In the genomic region with DNA sequence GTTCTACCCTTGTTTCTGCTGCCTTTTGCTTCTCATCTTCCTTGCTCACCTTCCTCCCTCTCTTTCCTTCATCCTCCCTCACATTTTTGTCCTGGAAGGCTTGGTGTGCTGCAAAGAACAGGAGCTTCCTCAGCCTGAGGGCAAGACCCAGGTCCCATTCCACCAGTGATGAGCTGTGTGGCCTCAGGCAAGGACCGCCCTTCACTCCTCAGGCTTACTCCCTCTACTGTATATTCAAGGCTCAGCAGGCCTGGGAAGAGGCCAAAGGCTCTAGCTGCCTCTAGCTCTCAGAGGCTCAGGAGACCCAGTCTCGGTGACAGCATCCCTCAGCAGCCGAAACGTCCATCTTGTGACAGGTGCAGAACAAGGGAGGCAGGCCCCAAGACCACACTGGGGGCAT, we compare ENCODE assay signal across 24 cellular contexts.
DNase-seq lines count a peak whose midpoint lies in the region; ATAC-seq, FAIRE-seq and TF ChIP-seq lines count a peak whose summit lies in the region.
"Had no signal": no experiment of that assay in that cellular context is flagged by ENCODE, and none has a peak within 500 bp of the region (broad histone marks: within the 10 kb centered on the region; RNA-seq: fewer than 3 reads in every experiment).

No MANE protein-coding gene starts in this region.

- TF ChIP-seq RAD21 in GM12878 (IDR thresholded peaks at IDR 0.05; ENCODE audit: insufficient read depth, low read depth, low read length): no peak

- H4K5ac ChIP-seq in mesendoderm (ENCODE audit: low read length): no peak overlapping the region

- 0 out of 4 replicates have a peak, but pooled peaks of 1 of the 2 experiments have one; percentile 9 for TF ChIP-seq CTCF in GM23338 (conservative IDR thresholded peaks at IDR 0.05; ENCODE audit: low read depth in 2 of 2)
- peak; percentile 1 for TF ChIP-seq CTCF in NB4 (IDR thresholded peaks at IDR 0.05; ENCODE audit: low read depth, low read length)
- 0 out of 6 replicates have a peak, but pooled peaks of 2 of the 3 experiments have one; percentile 3 to 10 for TF ChIP-seq CTCF in GM12878 (IDR thresholded peaks at IDR 0.05 in 2 of 3, conservative IDR thresholded peaks at IDR 0.05 in 1 of 3; ENCODE audit: control insufficient read depth in 2 of 3, extremely low read depth in 1 of 3, insufficient read depth in 1 of 3, low read depth in 3 of 3, low read length in 3 of 3)

- H3K4me1 ChIP-seq in GM23338 (ENCODE audit: insufficient read depth) (0 out of 2 replicates have a peak, but pooled peaks cover 9% of the 10 kb centered on the region), GM12878 (ENCODE audit: control insufficient read depth, insufficient read depth, low read length) (peaks cover 5% of the 10 kb centered on the region), mesendoderm (ENCODE audit: control insufficient read depth, low read depth, low read length) (no peaks in the 10 kb centered on the region)

- CTCF ChIA-PET in GM12878 (lab: Yijun Ruan, JAX): no interaction called here

- H2BK120ac ChIP-seq in mesendoderm (ENCODE audit: low read depth, low read length): no peak overlapping the region

- H3K27me3 Mint-ChIP-seq in GM23338 (ENCODE audit: insufficient read depth, low read depth, poor library complexity): peaks cover 6% of the 10 kb centered on the region

- DNase-seq in GM23338 (ENCODE audit: low spot score) (no peak), NB4 (ENCODE audit: low read depth) (no peak), GM12878 (ENCODE audit: low read depth, low spot score) (no peak), mesendoderm (peak; percentile 67), NCI-H446 treated with DMSO at 0.1 percent for 48 hours (lab: John Stamatoyannopoulos, UW) (no peak), AG08395 (ENCODE audit: low spot score) (no peak)
- DNase-seq: activated CD4-positive, alpha-beta T cell treated with anti-CD3 and anti-CD28 coated beads for 4 hours; activated naive CD8-positive, alpha-beta T cell treated with anti-CD3 and anti-CD28 coated beads, Interleukin-2, amount 50 U/mL, for 24 hours; activated T-cell treated with anti-CD3 and anti-CD28 coated beads, Interleukin-2, amount 50 U/mL, for 24 hours; Calu3; GM23248; hippocampal formation; left ventricle myocardium superior; MG63; NCI-H1436 treated with DMSO at 0.1 percent for 48 hours; NCI-H2171; stimulated activated naive CD8-positive, alpha-beta T cell treated with anti-CD3 and anti-CD28 coated beads, Interleukin-15, Interleukin-2, amounts not matched to agents 100 U/mL and 50 U/mL, for 24 hours; T-helper 2 cell had no signal

- H2BK15ac ChIP-seq in mesendoderm (replicated peaks; ENCODE audit: low read depth): no peak overlapping the region

- BruUV-seq in GM12878 (replicated peaks; lab: Mats Ljungman, UMichigan): no TSS peak

- no peak overlapping the region for H4K8ac ChIP-seq in mesendoderm (ENCODE audit: low read depth, low read length)

- peak; percentile 66 for ATAC-seq in GM23338
- no peak; the same call in 2 of the 3 replicates for ATAC-seq in GM12878
- no peak for ATAC-seq in HG03442 (IDR thresholded peaks at IDR 0.05; ENCODE audit: unreplicated experiment)
- ATAC-seq in GM18868 (IDR thresholded peaks at IDR 0.05; ENCODE audit: unreplicated experiment): no peak
- ATAC-seq: activated naive CD8-positive, alpha-beta T cell treated with anti-CD3 and anti-CD28 coated beads, Interleukin-2, amount 50 U/mL, for 24 hours; gastroesophageal sphincter; left ventricle myocardium superior; stimulated activated naive CD8-positive, alpha-beta T cell treated with anti-CD3 and anti-CD28 coated beads, Interleukin-15, Interleukin-2, amounts not matched to agents 100 U/mL and 50 U/mL, for 24 hours had no signal

- in situ Hi-C loops in GM12878 (cut with MboI): no loop called here

- 45% methylated on average over 4 of the region's 4 CpGs for WGBS in GM12878 (ENCODE audit: insufficient coverage, insufficient replicate concordance, low lambda C conversion rate, missing lambda C conversion rate)
- WGBS in mesendoderm (ENCODE audit: extremely low coverage, insufficient coverage, low lambda C conversion rate): no CpG with 5 or more reads among the region's 4 CpGs

- no peak overlapping the region for H3K4me2 ChIP-seq in GM23338
- no peak overlapping the region for H3K4me2 ChIP-seq in GM12878 (ENCODE audit: control insufficient read depth, insufficient read depth)
- no peak overlapping the region for H3K4me2 ChIP-seq in mesendoderm (ENCODE audit: low read length)

- H3F3A ChIP-seq in GM23338 (replicated peaks; ENCODE audit: low read depth): no peaks in the 10 kb centered on the region

- FAIRE-seq in GM12878 (lab: Jason Lieb, UNC): no peak

- H3K9me3 ChIP-seq in GM12878 (replicated peaks; ENCODE audit: control insufficient read depth, insufficient read depth, low read length): no peaks in the 10 kb centered on the region
- H3K9me3 ChIP-seq: gastroesophageal sphincter, MG63 had no signal

- H3K9me3 Mint-ChIP-seq in GM23338: peaks cover 2% of the 10 kb centered on the region; the same call in 1 of the 3 replicates
- H3K9me3 Mint-ChIP-seq: activated naive CD8-positive, alpha-beta T cell treated with anti-CD3 and anti-CD28 coated beads, Interleukin-2, amount 50 U/mL, for 24 hours; activated T-cell treated with anti-CD3 and anti-CD28 coated beads, Interleukin-2, amount 50 U/mL, for 24 hours; central memory CD8-positive, alpha-beta T cell had no signal

- H3K4me3 ChIP-seq in GM23338 (no peak overlapping the region), NB4 (ENCODE audit: low read depth, low read length) (no peak overlapping the region), GM12878 (no peak overlapping the region), mesendoderm (ENCODE audit: low read length) (no peak overlapping the region)
- H3K4me3 ChIP-seq: gastroesophageal sphincter, GM23248, MG63 had no signal

- no peaks in the 10 kb centered on the region for H3K9me2 ChIP-seq in GM23338 (ENCODE audit: insufficient read depth)

- H3K4ac ChIP-seq in mesendoderm (ENCODE audit: low read depth, low read length): no peak overlapping the region

- H3K27me3 ChIP-seq in GM23338 (ENCODE audit: insufficient read depth) (no peaks in the 10 kb centered on the region), GM12878 (replicated peaks in 1 of 2; ENCODE audit: control insufficient read depth in 2 of 2, insufficient read depth in 2 of 2, low read length in 1 of 2) (no peaks in the 10 kb centered on the region; a peak in 1 of 4 replicates), mesendoderm (ENCODE audit: insufficient read depth, low read length, poor library complexity) (no peaks in the 10 kb centered on the region)
- H3K27me3 ChIP-seq: gastroesophageal sphincter, MG63 had no signal

- no peaks in the 10 kb centered on the region for H3K79me2 ChIP-seq in GM23338 (replicated peaks; ENCODE audit: insufficient read depth)
- H3K79me2 ChIP-seq in GM12878 (ENCODE audit: control insufficient read depth, insufficient read depth, low read length): no peaks in the 10 kb centered on the region
- no peaks in the 10 kb centered on the region for H3K79me2 ChIP-seq in mesendoderm (ENCODE audit: control insufficient read depth, insufficient read depth, low read length)

- POLR2A ChIA-PET in GM12878 (lab: Charles Lee): no interaction called here

- TF ChIP-seq POLR2A in NB4 (IDR thresholded peaks at IDR 0.05; ENCODE audit: extremely low read depth, insufficient read length) (no peak), GM12878 (IDR thresholded peaks at IDR 0.05; ENCODE audit: low read depth, low read length) (no peak)

- no peak overlapping the region for H3K18ac ChIP-seq in mesendoderm (ENCODE audit: low read length)

- no peak overlapping the region for H2AFZ ChIP-seq in GM23338
- H2AFZ ChIP-seq in GM12878 (ENCODE audit: control insufficient read depth, low read depth, low read length): no peak overlapping the region
- H2AFZ ChIP-seq: GM23248 had no signal

- no peak overlapping the region for H3K56ac ChIP-seq in mesendoderm (ENCODE audit: low read length)

- H4K20me1 ChIP-seq in GM23338 (replicated peaks; ENCODE audit: insufficient read depth) (no peaks in the 10 kb centered on the region), GM12878 (ENCODE audit: control insufficient read depth, insufficient read depth) (no peaks in the 10 kb centered on the region)

- H3K36me3 Mint-ChIP-seq in GM23338 (ENCODE audit: low read depth): no peaks in the 10 kb centered on the region; the same call in 2 of the 3 replicates
- H3K36me3 Mint-ChIP-seq: CD14-positive monocyte had no signal

- H3K9ac ChIP-seq in GM12878 (ENCODE audit: control insufficient read depth, insufficient read depth, low read length) (no peak overlapping the region), mesendoderm (ENCODE audit: low read length) (no peak overlapping the region)
- H3K9ac ChIP-seq: GM23248 had no signal

- H3K4me3 Mint-ChIP-seq in GM23338: no peak overlapping the region
- H3K4me3 Mint-ChIP-seq: activated naive CD8-positive, alpha-beta T cell treated with anti-CD3 and anti-CD28 coated beads, Interleukin-2, amount 50 U/mL, for 24 hours; activated T-cell treated with anti-CD3 and anti-CD28 coated beads, Interleukin-2, amount 50 U/mL, for 24 hours; central memory CD8-positive, alpha-beta T cell had no signal

- H3K36me3 ChIP-seq in GM23338 (ENCODE audit: insufficient read depth) (no peaks in the 10 kb centered on the region), GM12878 (ENCODE audit: control insufficient read depth in 2 of 2, insufficient read depth in 2 of 2, low read length in 1 of 2) (no peaks in the 10 kb centered on the region), mesendoderm (ENCODE audit: control insufficient read depth, insufficient read depth, low read length) (no peaks in the 10 kb centered on the region)
- H3K36me3 ChIP-seq: MG63 had no signal

- no peak for TF ChIP-seq EP300 in GM12878 (IDR thresholded peaks at IDR 0.05; ENCODE audit: borderline replicate concordance in 1 of 2, control insufficient read depth in 1 of 2, low read depth in 2 of 2, low read length in 2 of 2)

- RAD21 ChIA-PET in GM12878 (lab: Charles Lee; ENCODE audit: unreplicated experiment): no interaction called here

- H2BK5ac ChIP-seq in mesendoderm (ENCODE audit: low read length): no peak overlapping the region

- H3K27ac Mint-ChIP-seq in GM23338: no peak overlapping the region
- H3K27ac Mint-ChIP-seq: activated naive CD8-positive, alpha-beta T cell treated with anti-CD3 and anti-CD28 coated beads, Interleukin-2, amount 50 U/mL, for 24 hours; activated T-cell treated with anti-CD3 and anti-CD28 coated beads, Interleukin-2, amount 50 U/mL, for 24 hours; CD14-positive monocyte had no signal

- H3K79me1 ChIP-seq in mesendoderm (ENCODE audit: low read length): no peaks in the 10 kb centered on the region

- intact Hi-C loops in GM12878 (cut with micrococcal nuclease; ENCODE audit: unreplicated experiment): no loop called here

- no peak overlapping the region for H3K23ac ChIP-seq in mesendoderm (ENCODE audit: low read length)

- H2AK5ac ChIP-seq in mesendoderm (ENCODE audit: low read length): no peak overlapping the region

- SMC1A ChIA-PET in GM12878 (lab: Charles Lee; ENCODE audit: uncharacterized antibody, unreplicated experiment): no interaction called here

- H3K27ac ChIP-seq in GM23338 (ENCODE audit: low read depth) (no peak overlapping the region), GM12878 (ENCODE audit: control insufficient read depth, insufficient read depth) (no peak overlapping the region), mesendoderm (ENCODE audit: low read depth, low read length) (no peak overlapping the region)
- H3K27ac ChIP-seq: gastroesophageal sphincter, GM23248, RWPE1 had no signal

- H3K4me1 Mint-ChIP-seq in GM23338: peaks cover 7% of the 10 kb centered on the region
- H3K4me1 Mint-ChIP-seq: activated naive CD8-positive, alpha-beta T cell treated with anti-CD3 and anti-CD28 coated beads, Interleukin-2, amount 50 U/mL, for 24 hours; CD14-positive monocyte; central memory CD8-positive, alpha-beta T cell had no signal
